15 cellular contexts compared by ENCODE assay signal in genomic region chr5:109511980-109512744, GRCh38.
"Had no signal": no experiment of that assay in that cellular context is flagged by ENCODE, and none has a peak within 500 bp of the region (broad histone marks: within the 10 kb centered on the region; RNA-seq: fewer than 3 reads in every experiment).

No MANE protein-coding gene starts in this region.

- DNase-seq: activated CD4-positive, alpha-beta T cell treated with anti-CD3 and anti-CD28 coated beads, Interleukin-2, amount 10 ng/mL, durations not matched to agents 7 days and 5 days; activated gamma-delta T cell treated with Interleukin-2 at 50 U/mL for 16 hours; amniotic stem cell; caudate nucleus; colonic mucosa; hypothalamus; left ventricle myocardium inferior; occipital lobe; stomach; T-helper 17 cell; testis had no signal

- H3K9me3 ChIP-seq: colonic mucosa, esophagus muscularis mucosa, left ventricle myocardium inferior, stomach, testis, upper lobe of left lung had no signal

- H3K36me3 ChIP-seq: colonic mucosa, esophagus muscularis mucosa, left ventricle myocardium inferior, stomach, upper lobe of left lung had no signal

- H3K4me1 ChIP-seq: colonic mucosa, esophagus muscularis mucosa, left ventricle myocardium inferior, stomach, testis, upper lobe of left lung had no signal

- ATAC-seq: natural killer cell treated with Interleukin-12 subunit alpha and Interleukin-12 subunit beta and Interleukin-15 and Interleukin-18, amount 100 ng/mL, for 72 hours; sciatic nerve; T-helper 17 cell had no signal

- H3K27me3 ChIP-seq: colonic mucosa, esophagus muscularis mucosa, stomach, testis, upper lobe of left lung had no signal

- H3K27ac ChIP-seq: colonic mucosa, esophagus muscularis mucosa, left ventricle myocardium inferior, stomach, testis, upper lobe of left lung had no signal

- H3K4me3 ChIP-seq: colonic mucosa, esophagus muscularis mucosa, left ventricle myocardium inferior, stomach, testis, upper lobe of left lung had no signal
